ENCODE assay signal across 42 cellular contexts in the genomic region with DNA sequence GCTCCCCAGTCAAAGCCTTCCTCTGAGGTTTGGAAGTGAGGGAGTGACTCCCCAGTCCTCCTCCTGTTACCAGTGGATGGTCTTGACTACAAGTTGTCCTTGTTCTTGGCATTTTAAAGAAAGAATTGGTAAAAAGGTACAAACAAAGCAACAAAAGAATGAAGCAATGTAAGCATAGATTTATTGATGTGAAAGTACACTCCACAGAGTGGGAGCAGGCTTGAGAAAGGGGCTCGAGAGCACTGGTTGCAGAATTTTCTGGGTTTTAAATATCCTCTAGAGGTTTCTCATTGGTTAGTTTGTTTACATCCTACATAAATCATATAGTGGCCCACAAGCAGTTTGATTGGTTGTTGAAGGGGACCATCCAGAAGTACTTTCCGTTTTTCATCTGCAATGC. TPM values are rescaled to one million over a fixed set of nuclear protein-coding genes. Genes with fewer than 3 reads are reported as not detected.
"Had no signal": no experiment of that assay in that cellular context is flagged by ENCODE, and none has a peak within 500 bp of the region (broad histone marks: within the 10 kb centered on the region; RNA-seq: fewer than 3 reads in every experiment).

No MANE protein-coding gene starts in this region.

- H3K4me3 Mint-ChIP-seq: activated naive CD4-positive, alpha-beta T cell treated with anti-CD3 and anti-CD28 coated beads for 36 hours; activated naive CD4-positive, alpha-beta T cell treated with anti-CD3 and anti-CD28 coated beads, Interleukin-2, amount 10 ng/mL, durations not matched to agents 7 days and 5 days; activated naive CD4-positive, alpha-beta T cell treated with anti-CD3 and anti-CD28 coated beads, Interleukin-2, amount 50 U/mL, for 24 hours; activated naive CD8-positive, alpha-beta T cell; activated naive CD8-positive, alpha-beta T cell treated with anti-CD3 and anti-CD28 coated beads for 36 hours; activated naive CD8-positive, alpha-beta T cell treated with anti-CD3 and anti-CD28 coated beads, Interleukin-2, amount 10 ng/mL, durations not matched to agents 7 days and 5 days; activated naive CD8-positive, alpha-beta T cell treated with anti-CD3 and anti-CD28 coated beads, Interleukin-2, amount 50 U/mL, for 24 hours; activated T-cell treated with anti-CD3 and anti-CD28 coated beads, Interleukin-2, amount 50 U/mL, for 24 hours; activated T-cell treated with anti-CD3 and anti-CD28 coated beads, Interleukin-2, amount 50 U/mL, for 4 hours; activated T-cell treated with anti-CD3 and anti-CD28 coated beads, Interleukin-2, amount 50 U/mL, for 72 hours; activated T-helper 1 cell treated with anti-CD3 and anti-CD28 coated beads, Interleukin-12 subunit alpha, Interleukin-12 subunit beta, Interleukin-2, Interleukin-4 antibody, amounts not matched to agents 30 ng/mL and 10 ng/mL and 1 ng/mL, durations not matched to agents 14 hours and 24 hours and 36 hours; activated T-helper 17 cell treated with anti-CD3 and anti-CD28 coated beads, Interleukin-2, amount 50 U/mL, for 72 hours; brain; central memory CD8-positive, alpha-beta T cell had no signal

- H3K4me1 ChIP-seq: adrenal gland, ascending aorta, body of pancreas, breast epithelium had no signal

- H3K27ac Mint-ChIP-seq: activated naive CD4-positive, alpha-beta T cell treated with anti-CD3 and anti-CD28 coated beads for 36 hours; activated naive CD4-positive, alpha-beta T cell treated with anti-CD3 and anti-CD28 coated beads, Interleukin-2, amount 10 ng/mL, durations not matched to agents 7 days and 5 days; activated naive CD4-positive, alpha-beta T cell treated with anti-CD3 and anti-CD28 coated beads, Interleukin-2, amount 50 U/mL, for 24 hours; activated naive CD4-positive, alpha-beta T cell treated with anti-CD3 and anti-CD28 coated beads, Interleukin-2, amount 50 U/mL, for 72 hours; activated naive CD8-positive, alpha-beta T cell; activated naive CD8-positive, alpha-beta T cell treated with anti-CD3 and anti-CD28 coated beads for 36 hours; activated naive CD8-positive, alpha-beta T cell treated with anti-CD3 and anti-CD28 coated beads, Interleukin-2, amount 10 ng/mL, durations not matched to agents 7 days and 5 days; activated naive CD8-positive, alpha-beta T cell treated with anti-CD3 and anti-CD28 coated beads, Interleukin-2, amount 50 U/mL, for 24 hours; activated T-cell treated with anti-CD3 and anti-CD28 coated beads, Interleukin-2, amount 50 U/mL, for 24 hours; activated T-cell treated with anti-CD3 and anti-CD28 coated beads, Interleukin-2, amount 50 U/mL, for 72 hours; activated T-helper 1 cell treated with anti-CD3 and anti-CD28 coated beads, Interleukin-12 subunit alpha, Interleukin-12 subunit beta, Interleukin-2, Interleukin-4 antibody, amounts not matched to agents 30 ng/mL and 10 ng/mL and 1 ng/mL, durations not matched to agents 14 hours and 24 hours and 36 hours; activated T-helper 17 cell treated with anti-CD3 and anti-CD28 coated beads, Interleukin-2, amount 50 U/mL, for 72 hours; activated T-helper 2 cell treated with anti-CD3 and anti-CD28 coated beads, Interferon-gamma antibody, Interleukin-2, Interleukin-4, amounts not matched to agents 10 μg/mL and 5 μg/mL and 100 μg/mL, durations not matched to agents 14 hours and 24 hours and 36 hours; brain had no signal

- DNase-seq: activated effector memory CD4-positive, alpha-beta T cell treated with anti-CD3 and anti-CD28 coated beads, Interleukin-2, amount 50 U/mL, for 16 hours; activated effector memory CD4-positive, alpha-beta T cell treated with Interleukin-2 at 50 U/mL for 16 hours; activated gamma-delta T cell; activated gamma-delta T cell treated with Interleukin-2 at 50 U/mL for 16 hours; activated naive CD4-positive, alpha-beta T cell; activated naive CD4-positive, alpha-beta T cell treated with anti-CD3 and anti-CD28 coated beads for 36 hours; activated naive CD4-positive, alpha-beta T cell treated with anti-CD3 and anti-CD28 coated beads, Interleukin-2, amount 10 ng/mL, durations not matched to agents 7 days and 5 days; activated naive CD4-positive, alpha-beta T cell treated with anti-CD3 and anti-CD28 coated beads, Interleukin-2, amount 50 U/mL, for 16 hours; activated naive CD4-positive, alpha-beta T cell treated with Interleukin-2 at 50 U/mL for 16 hours; activated naive CD8-positive, alpha-beta T cell treated with anti-CD3 and anti-CD28 coated beads for 36 hours; activated naive CD8-positive, alpha-beta T cell treated with anti-CD3 and anti-CD28 coated beads, Interleukin-2, amount 10 ng/mL, durations not matched to agents 7 days and 5 days; activated naive CD8-positive, alpha-beta T cell treated with anti-CD3 and anti-CD28 coated beads, Interleukin-2, amount 50 U/mL, for 24 hours; activated T-cell treated with anti-CD3 and anti-CD28 coated beads for 4 hours; activated T-cell treated with anti-CD3 and anti-CD28 coated beads, Interleukin-2, amount 50 U/mL, for 1 hour; activated T-cell treated with anti-CD3 and anti-CD28 coated beads, Interleukin-2, amount 50 U/mL, for 24 hours; activated T-cell treated with anti-CD3 and anti-CD28 coated beads, Interleukin-2, amount 50 U/mL, for 4 hours; activated T-cell treated with anti-CD3 and anti-CD28 coated beads, Interleukin-2, amount 50 U/mL, for 48 hours; activated T-cell treated with anti-CD3 and anti-CD28 coated beads, Interleukin-2, amount 50 U/mL, for 72 hours; adrenal gland; amniotic stem cell; amygdala; anterior cingulate cortex; aorta; body of pancreas; brain microvascular endothelial cell; caudate nucleus; central memory CD4-positive, alpha-beta T cell; cerebellar nuclear complex had no signal

- H3K27ac ChIP-seq: adrenal gland, ascending aorta, body of pancreas, brain microvascular endothelial cell, breast epithelium, cardiac muscle cell had no signal

- H3K4me3 ChIP-seq: adrenal gland, ascending aorta, body of pancreas, breast epithelium, cardiac muscle cell had no signal

- FAIRE-seq: astrocyte had no signal

- H3K27me3 ChIP-seq: adrenal gland, ascending aorta, body of pancreas, brain microvascular endothelial cell, breast epithelium, cardiac muscle cell had no signal

- ATAC-seq: activated naive CD4-positive, alpha-beta T cell treated with anti-CD3 and anti-CD28 coated beads, Interleukin-2, amount 50 U/mL, for 72 hours; activated naive CD8-positive, alpha-beta T cell treated with anti-CD3 and anti-CD28 coated beads, Interleukin-2, amount 50 U/mL, for 24 hours; activated T-cell treated with anti-CD3 and anti-CD28 coated beads, Interleukin-2, amount 50 U/mL, for 4 hours; activated T-cell treated with anti-CD3 and anti-CD28 coated beads, Interleukin-2, amount 50 U/mL, for 72 hours; activated T-helper 17 cell treated with anti-CD3 and anti-CD28 coated beads, Interleukin-2, amount 50 U/mL, for 72 hours; body of pancreas had no signal

- H3K4me1 Mint-ChIP-seq: activated naive CD4-positive, alpha-beta T cell treated with anti-CD3 and anti-CD28 coated beads, Interleukin-2, amount 10 ng/mL, durations not matched to agents 7 days and 5 days; activated naive CD4-positive, alpha-beta T cell treated with anti-CD3 and anti-CD28 coated beads, Interleukin-2, amount 50 U/mL, for 24 hours; activated naive CD8-positive, alpha-beta T cell treated with anti-CD3 and anti-CD28 coated beads for 36 hours; activated naive CD8-positive, alpha-beta T cell treated with anti-CD3 and anti-CD28 coated beads, Interleukin-2, amount 10 ng/mL, durations not matched to agents 7 days and 5 days; activated naive CD8-positive, alpha-beta T cell treated with anti-CD3 and anti-CD28 coated beads, Interleukin-2, amount 50 U/mL, for 24 hours; activated T-helper 17 cell treated with anti-CD3 and anti-CD28 coated beads, Interleukin-2, amount 50 U/mL, for 72 hours; brain; central memory CD8-positive, alpha-beta T cell had no signal

- H3K36me3 Mint-ChIP-seq: activated naive CD4-positive, alpha-beta T cell treated with anti-CD3 and anti-CD28 coated beads, Interleukin-2, amount 10 ng/mL, durations not matched to agents 7 days and 5 days; activated naive CD8-positive, alpha-beta T cell; activated naive CD8-positive, alpha-beta T cell treated with anti-CD3 and anti-CD28 coated beads for 36 hours; activated naive CD8-positive, alpha-beta T cell treated with anti-CD3 and anti-CD28 coated beads, Interleukin-2, amount 10 ng/mL, durations not matched to agents 7 days and 5 days; brain had no signal

- H3K36me3 ChIP-seq: adrenal gland, ascending aorta, brain microvascular endothelial cell, breast epithelium, cardiac muscle cell had no signal

RNA-seq across cellular contexts. Expression of gene GLYATL1, which starts 22.7 kb away (rescaled TPM):
- total RNA-seq: activated naive CD4-positive, alpha-beta T cell treated with anti-CD3 and anti-CD28 coated beads for 36 hours; activated naive CD4-positive, alpha-beta T cell treated with anti-CD3 and anti-CD28 coated beads, Interleukin-2, amount 50 U/mL, for 72 hours; activated naive CD8-positive, alpha-beta T cell treated with anti-CD3 and anti-CD28 coated beads, Interleukin-2, amount 10 ng/mL, durations not matched to agents 7 days and 5 days; activated T-helper 1 cell treated with anti-CD3 and anti-CD28 coated beads, Interleukin-12 subunit alpha, Interleukin-12 subunit beta, Interleukin-2, Interleukin-4 antibody, amounts not matched to agents 30 ng/mL and 10 ng/mL and 1 ng/mL, durations not matched to agents 14 hours and 24 hours and 36 hours; activated T-helper 17 cell treated with anti-CD3 and anti-CD28 coated beads, Interleukin-2, amount 50 U/mL, for 72 hours; activated T-helper 2 cell treated with anti-CD3 and anti-CD28 coated beads, Interferon-gamma antibody, Interleukin-2, Interleukin-4, amounts not matched to agents 10 μg/mL and 5 μg/mL and 100 μg/mL, durations not matched to agents 14 hours and 24 hours and 36 hours; aorta; astrocyte; bronchial epithelial cell; cardiac septum had no signal
- polyA plus RNA-seq: aorta had no signal
